Comparison of ENCODE assay signal across 16 cellular contexts in genomic region chr9:84990850-84991505, GRCh38.
"Had no signal": no experiment of that assay in that cellular context is flagged by ENCODE, and none has a peak within 500 bp of the region (broad histone marks: within the 10 kb centered on the region; RNA-seq: fewer than 3 reads in every experiment).

No MANE protein-coding gene starts in this region.

- H3K9me3 Mint-ChIP-seq: activated CD4-positive, alpha-beta T cell treated with anti-CD3 and anti-CD28 coated beads, Interleukin-2, amount 10 ng/mL, durations not matched to agents 7 days and 5 days; T-helper 2 cell treated with Interferon-gamma antibody and Interleukin-4, amounts not matched to agents 5 μg/mL and 100 μg/mL, for 36 hours had no signal

- H3K4me1 ChIP-seq: colonic mucosa, transverse colon had no signal

- DNase-seq: activated CD4-positive, alpha-beta T cell treated with anti-CD3 and anti-CD28 coated beads, Interleukin-2, amount 10 ng/mL, durations not matched to agents 7 days and 5 days; activated CD4-positive, CD25-positive, alpha-beta regulatory T cell; activated gamma-delta T cell treated with Interleukin-2 at 50 U/mL for 16 hours; colonic mucosa; effector CD4-positive, alpha-beta T cell; immature natural killer cell; left cardiac atrium; stimulated activated CD4-positive, alpha-beta T cell treated with anti-CD3 and anti-CD28 coated beads, Interleukin-12 subunit alpha, Interleukin-12 subunit beta, amount 100 ng/mL, for 4 hours; stimulated activated CD4-positive, alpha-beta T cell treated with anti-CD3 and anti-CD28 coated beads, Interleukin-2, amount 100 ng/mL, for 24 hours; SW 1271; transverse colon had no signal

- H3K4me3 Mint-ChIP-seq: activated CD4-positive, alpha-beta T cell treated with anti-CD3 and anti-CD28 coated beads, Interleukin-2, amount 10 ng/mL, durations not matched to agents 7 days and 5 days; activated naive CD8-positive, alpha-beta T cell; immature natural killer cell; stimulated activated memory B cell treated with anti-CD40 and anti-IgM and Interleukin-4, amounts not matched to agents 10 μg/mL and 1 μg/mL and 100 μg/mL, for 72 hours; T-helper 2 cell treated with Interferon-gamma antibody and Interleukin-4, amounts not matched to agents 5 μg/mL and 100 μg/mL, for 36 hours had no signal

- H3K27ac ChIP-seq: colonic mucosa, transverse colon, vagina had no signal

- H3K27ac Mint-ChIP-seq: activated CD4-positive, alpha-beta T cell treated with anti-CD3 and anti-CD28 coated beads, Interleukin-2, amount 10 ng/mL, durations not matched to agents 7 days and 5 days; activated naive CD8-positive, alpha-beta T cell; immature natural killer cell; stimulated activated memory B cell treated with anti-CD40 and anti-IgM and Interleukin-4, amounts not matched to agents 10 μg/mL and 1 μg/mL and 100 μg/mL, for 72 hours; T-helper 2 cell treated with Interferon-gamma antibody and Interleukin-4, amounts not matched to agents 5 μg/mL and 100 μg/mL, for 36 hours had no signal

- H3K4me3 ChIP-seq: colonic mucosa, lung, transverse colon, vagina had no signal

- H3K36me3 Mint-ChIP-seq: activated naive CD8-positive, alpha-beta T cell; immature natural killer cell; stimulated activated memory B cell treated with anti-CD40 and anti-IgM and Interleukin-4, amounts not matched to agents 10 μg/mL and 1 μg/mL and 100 μg/mL, for 72 hours had no signal

- H3K9me3 ChIP-seq: colonic mucosa, transverse colon, vagina had no signal

- H3K4me1 Mint-ChIP-seq: activated CD4-positive, alpha-beta T cell treated with anti-CD3 and anti-CD28 coated beads, Interleukin-2, amount 10 ng/mL, durations not matched to agents 7 days and 5 days; immature natural killer cell; stimulated activated memory B cell treated with anti-CD40 and anti-IgM and Interleukin-4, amounts not matched to agents 10 μg/mL and 1 μg/mL and 100 μg/mL, for 72 hours had no signal

- H3K27me3 Mint-ChIP-seq: activated CD4-positive, alpha-beta T cell treated with anti-CD3 and anti-CD28 coated beads, Interleukin-2, amount 10 ng/mL, durations not matched to agents 7 days and 5 days; stimulated activated memory B cell treated with anti-CD40 and anti-IgM and Interleukin-4, amounts not matched to agents 10 μg/mL and 1 μg/mL and 100 μg/mL, for 72 hours had no signal

- H3K36me3 ChIP-seq: colonic mucosa, transverse colon, vagina had no signal

- H3K27me3 ChIP-seq: colonic mucosa, transverse colon, vagina had no signal
